13 cellular contexts compared by ENCODE assay signal in genomic region chr2:72116081-72116533, GRCh38. TPM values are rescaled to one million over a fixed set of nuclear protein-coding genes. Genes with fewer than 3 reads are reported as not detected.
DNase-seq lines count a peak whose midpoint lies in the region; ATAC-seq, FAIRE-seq and TF ChIP-seq lines count a peak whose summit lies in the region.
"Had no signal": no experiment of that assay in that cellular context is flagged by ENCODE, and none has a peak within 500 bp of the region (broad histone marks: within the 10 kb centered on the region; RNA-seq: fewer than 3 reads in every experiment).

No MANE protein-coding gene starts in this region.

- no peaks in the 10 kb centered on the region for H3K9me1 ChIP-seq in keratinocyte (ENCODE audit: control insufficient read depth, extremely low read depth, insufficient read depth, low read length)

- dilution Hi-C loops in keratinocyte (cut with MboI; ENCODE audit: extremely low pct_ligation_motif_present, low sequenced_read_pairs) = no loop called here

- H3K4me3 ChIP-seq in BE2C (ENCODE audit: low read depth, low read length) (no peak overlapping the region), H7 (ENCODE audit: insufficient read depth, low read depth, low read length) (no peak overlapping the region), WERI-Rb-1 (ENCODE audit: low read depth, low read length) (no peak overlapping the region), keratinocyte (ENCODE audit: control insufficient read depth in 2 of 3, extremely low read depth in 1 of 3, insufficient read depth in 2 of 3, low read depth in 1 of 3, low read length in 3 of 3) (peak overlapping the region in 2 of 3 experiments; percentile 8 to 47)
- H3K4me3 ChIP-seq: left lung had no signal

- no peak for DNase-seq in BE2C
- DNase-seq in H7 = peak; percentile 82
- DNase-seq in WERI-Rb-1 = peak; percentile 52
- no peak for DNase-seq in keratinocyte (ENCODE audit: low read depth, low spot score)
- no peak for DNase-seq in left lobe of liver (ENCODE audit: low spot score)
- no peak for DNase-seq in medulla oblongata (ENCODE audit: extremely low spot score)
- no peak for DNase-seq in stimulated activated CD4-positive, alpha-beta T cell treated with anti-CD3 and anti-CD28 coated beads, Interleukin-12 subunit alpha, Interleukin-12 subunit beta, amount 100 ng/mL, for 4 hours
- DNase-seq: cerebellar nuclear complex; NCI-H146; stimulated activated CD4-positive, alpha-beta T cell treated with anti-CD3 and anti-CD28 coated beads, Interleukin-4, amount 100 ng/mL, for 1 hour had no signal

- FAIRE-seq in keratinocyte (lab: Jason Lieb, UNC) = no peak

- TF ChIP-seq CTCF in BE2C (IDR thresholded peaks at IDR 0.05; ENCODE audit: low read depth, low read length) (peak; percentile 25), WERI-Rb-1 (IDR thresholded peaks at IDR 0.05; ENCODE audit: low read depth, low read length) (peak; percentile 77), keratinocyte (optimal IDR thresholded peaks at IDR 0.05 in 1 of 3, IDR thresholded peaks at IDR 0.05 in 1 of 3, conservative IDR thresholded peaks at IDR 0.05 in 1 of 3; ENCODE audit: extremely low read depth in 1 of 3, insufficient read depth in 2 of 3, low read length in 3 of 3) (peak; percentile 39 to 60 (median 50))

- peak overlapping the region; percentile 72 for H3K9ac ChIP-seq in keratinocyte (ENCODE audit: control insufficient read depth, extremely low read depth, insufficient read depth, low read length)

- H3K36me3 ChIP-seq in BE2C = no peaks in the 10 kb centered on the region
- no peaks in the 10 kb centered on the region for H3K36me3 ChIP-seq in H7 (replicated peaks; ENCODE audit: control insufficient read depth, insufficient read depth, low read length)
- H3K36me3 ChIP-seq in WERI-Rb-1 = no peaks in the 10 kb centered on the region
- H3K36me3 ChIP-seq in keratinocyte (ENCODE audit: control insufficient read depth in 2 of 2, extremely low read depth in 1 of 2, insufficient read depth in 2 of 2, low read length in 2 of 2) = no peaks in the 10 kb centered on the region
- H3K36me3 ChIP-seq: left lung had no signal

- H4K20me1 ChIP-seq in keratinocyte (ENCODE audit: control insufficient read depth, extremely low read depth, insufficient read depth, low read length) = no peaks in the 10 kb centered on the region

- peak overlapping the region; percentile 75 for H2AFZ ChIP-seq in keratinocyte (ENCODE audit: control insufficient read depth, low read length)

- ATAC-seq in HG02981 (IDR thresholded peaks at IDR 0.05; ENCODE audit: unreplicated experiment) (no peak), left lobe of liver (no peak)

- no peaks in the 10 kb centered on the region for H3K4me1 ChIP-seq in BE2C
- peaks cover 35% of the 10 kb centered on the region for H3K4me1 ChIP-seq in keratinocyte (ENCODE audit: control insufficient read depth, extremely low read depth, insufficient read depth, low read length)

- peak overlapping the region; percentile 69 for H3K4me2 ChIP-seq in keratinocyte (ENCODE audit: control insufficient read depth, extremely low read depth, insufficient read depth, low read depth, low read length)

- H3K27ac ChIP-seq in WERI-Rb-1 = no peak overlapping the region
- peak overlapping the region; percentile 85 for H3K27ac ChIP-seq in keratinocyte (ENCODE audit: control insufficient read depth, insufficient read depth, low read length)
- H3K27ac ChIP-seq: left lung, VCaP had no signal

- no peaks in the 10 kb centered on the region for H3K79me2 ChIP-seq in keratinocyte (ENCODE audit: control insufficient read depth, insufficient read depth, low read length)

- H3K27me3 ChIP-seq in BE2C (no peaks in the 10 kb centered on the region), H7 (ENCODE audit: control insufficient read depth, insufficient read depth, low read length) (no peaks in the 10 kb centered on the region), WERI-Rb-1 (ENCODE audit: insufficient read depth, low read depth, severe bottlenecking) (no peaks in the 10 kb centered on the region), keratinocyte (ENCODE audit: control insufficient read depth, extremely low read depth, insufficient read depth, low read length) (no peaks in the 10 kb centered on the region)
- H3K27me3 ChIP-seq: left lung had no signal

- no peaks in the 10 kb centered on the region for H3K9me3 ChIP-seq in BE2C
- no peaks in the 10 kb centered on the region for H3K9me3 ChIP-seq in WERI-Rb-1 (ENCODE audit: severe bottlenecking)
- H3K9me3 ChIP-seq in keratinocyte (ENCODE audit: control insufficient read depth, low read depth, low read length) = no peaks in the 10 kb centered on the region
- H3K9me3 ChIP-seq: left lung had no signal

RNA-seq across cellular contexts. Expression of gene CYP26B1, which starts 31.6 kb away (rescaled TPM):
- polyA plus RNA-seq in BE2C (2012; ENCODE audit: insufficient read depth, insufficient read length, low read depth) = 0.52 TPM
- total RNA-seq in H7 (2014; rRNA removed; shearing (Covaris generic)) = 1.1 and 1.3 TPM in 2 replicates
- 0.75 to 1.8 TPM (median 1.2 TPM) in 3 replicates for polyA plus RNA-seq in keratinocyte
- 4.3 TPM for polyA plus RNA-seq in keratinocyte (2011; ENCODE audit: low read depth)
- polyA plus RNA-seq in keratinocyte (2011; cell fraction: cytosol; rRNA removed) = 0.45 and 0.74 TPM in 2 replicates
- polyA plus RNA-seq in keratinocyte (2011; cell fraction: nucleus; rRNA removed) = 5.3 and 5.9 TPM in 2 replicates
- polyA plus RNA-seq in keratinocyte (2012; ENCODE audit: low replicate concordance) = 1.3 and 6.0 TPM in 2 replicates
- 1.1 to 2.4 TPM (median 1.4 TPM) in 3 replicates for polyA minus RNA-seq in keratinocyte
- 1.2 TPM for polyA minus RNA-seq in keratinocyte (2011; cell fraction: cytosol; rRNA and poly(A)+ RNA removed)
- 3.3 and 3.5 TPM in 2 replicates for polyA minus RNA-seq in keratinocyte (2011; cell fraction: nucleus; rRNA and poly(A)+ RNA removed)
- 4.4 TPM for total RNA-seq in left lobe of liver

Comparison
In these comparisons a context has a peak if more than half of its experiments do, and no peak if none do; other contexts are left out.
1. DNase-seq: peak in H7 (single experiment) and WERI-Rb-1 (single experiment); none in BE2C (single experiment), keratinocyte (single experiment), left lobe of liver (single experiment), medulla oblongata (single experiment) and stimulated activated CD4-positive, alpha-beta T cell treated with anti-CD3 and anti-CD28 coated beads, Interleukin-12 subunit alpha, Interleukin-12 subunit beta, amount 100 ng/mL, for 4 hours (single experiment).
2. H3K4me3 ChIP-seq: peak in keratinocyte (2 of 3); none in BE2C (single experiment), H7 (single experiment) and WERI-Rb-1 (single experiment).
3. CTCF ChIP-seq: peak in every context shown above with its lines; median percentile 77 in WERI-Rb-1; 50 in keratinocyte; 25 in BE2C.